In the genomic region with DNA sequence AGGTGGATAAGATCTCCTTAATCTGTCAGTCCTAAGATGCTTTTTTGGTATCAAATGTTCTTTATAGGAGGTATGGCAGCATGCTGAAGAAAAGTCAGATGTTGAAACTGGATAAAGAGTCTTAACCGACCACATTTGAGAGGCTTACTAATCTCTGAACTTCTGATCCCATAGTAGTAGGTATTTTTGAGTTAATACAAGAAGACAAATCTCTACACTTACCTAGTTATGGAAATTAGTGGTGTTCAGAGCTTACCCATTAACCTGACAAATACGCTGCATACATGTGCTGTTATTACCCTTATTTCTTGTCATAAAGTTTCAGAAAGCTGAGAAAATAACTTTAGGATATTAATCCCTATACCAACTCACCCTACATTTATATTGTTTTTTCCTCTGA, we compare ENCODE assay signal across 16 cellular contexts.
DNase-seq lines count a peak whose midpoint lies in the region; ATAC-seq and TF ChIP-seq lines count a peak whose summit lies in the region.
"Had no signal": no experiment of that assay in that cellular context is flagged by ENCODE, and none has a peak within 500 bp of the region (broad histone marks: within the 10 kb centered on the region; RNA-seq: fewer than 3 reads in every experiment).

No MANE protein-coding gene starts in this region.

- no peak overlapping the region for H2AK5ac ChIP-seq in mesendoderm (ENCODE audit: low read length)

- peak overlapping the region; percentile 96 for H2AFZ ChIP-seq in smooth muscle cell (ENCODE audit: low read depth)

- H3K4me1 ChIP-seq in smooth muscle cell (ENCODE audit: low read depth): peaks cover 15% of the 10 kb centered on the region
- no peaks in the 10 kb centered on the region for H3K4me1 ChIP-seq in mesendoderm (ENCODE audit: control insufficient read depth, low read depth, low read length)
- H3K4me1 ChIP-seq: A549 had no signal

- no peaks in the 10 kb centered on the region for H3K9me3 ChIP-seq in smooth muscle cell (replicated peaks; ENCODE audit: low read depth)
- H3K9me3 ChIP-seq: A549, BE2C had no signal

- H3K9me3 Mint-ChIP-seq in HFFc6: no peaks in the 10 kb centered on the region; the same call in 1 of the 2 replicates

- H3K79me1 ChIP-seq in mesendoderm (ENCODE audit: low read length): no peaks in the 10 kb centered on the region

- no peak overlapping the region for H2BK120ac ChIP-seq in mesendoderm (ENCODE audit: low read depth, low read length)

- no peak overlapping the region for H3K18ac ChIP-seq in mesendoderm (ENCODE audit: low read length)

- ATAC-seq in GM18861 (IDR thresholded peaks at IDR 0.05; ENCODE audit: unreplicated experiment): peak; percentile 69
- peak; percentile 63 for ATAC-seq in GM19395 (IDR thresholded peaks at IDR 0.05; ENCODE audit: unreplicated experiment)
- peak; percentile 76 for ATAC-seq in HG03457 (IDR thresholded peaks at IDR 0.05; ENCODE audit: unreplicated experiment)
- ATAC-seq: A549, HCT116 had no signal

- H3K4ac ChIP-seq in mesendoderm (ENCODE audit: low read depth, low read length): no peak overlapping the region

- 81% methylated on average over 2 of the region's 2 CpGs for WGBS in smooth muscle cell (ENCODE audit: low lambda C conversion rate)
- WGBS in mesendoderm (ENCODE audit: extremely low coverage, insufficient coverage, low lambda C conversion rate): no CpG with 5 or more reads among the region's 2 CpGs

- H3K4me3 ChIP-seq in smooth muscle cell (no peak overlapping the region), mesendoderm (ENCODE audit: low read length) (no peak overlapping the region)
- H3K4me3 ChIP-seq: A549 had no signal

- H4K8ac ChIP-seq in mesendoderm (ENCODE audit: low read depth, low read length): no peak overlapping the region

- H3K27me3 Mint-ChIP-seq in HFFc6 (ENCODE audit: insufficient read depth): peaks cover 2% of the 10 kb centered on the region; the same call in 1 of the 2 replicates
- H3K27me3 Mint-ChIP-seq: CD4-positive, alpha-beta memory T cell had no signal

- H3K27ac ChIP-seq in smooth muscle cell (ENCODE audit: low read depth) (no peak overlapping the region), mesendoderm (ENCODE audit: low read depth, low read length) (no peak overlapping the region)
- H3K27ac ChIP-seq: A549, C4-2B had no signal

- H3K9ac ChIP-seq in smooth muscle cell (ENCODE audit: low read depth) (no peak overlapping the region), mesendoderm (ENCODE audit: low read length) (no peak overlapping the region)

- H3K4me3 Mint-ChIP-seq in HFFc6: no peak overlapping the region
- H3K4me3 Mint-ChIP-seq: CD4-positive, alpha-beta memory T cell had no signal

- H3F3A ChIP-seq in smooth muscle cell (ENCODE audit: low read depth): no peaks in the 10 kb centered on the region

- no peak overlapping the region for H3K23ac ChIP-seq in mesendoderm (ENCODE audit: low read length)

- H3K4me2 ChIP-seq in smooth muscle cell (no peak overlapping the region), mesendoderm (ENCODE audit: low read length) (no peak overlapping the region)
- H3K4me2 ChIP-seq: A549 had no signal

- H3K27me3 ChIP-seq in smooth muscle cell (ENCODE audit: low read depth) (no peaks in the 10 kb centered on the region), mesendoderm (ENCODE audit: insufficient read depth, low read length, poor library complexity) (no peaks in the 10 kb centered on the region)
- H3K27me3 ChIP-seq: BE2C had no signal

- no peaks in the 10 kb centered on the region for H3K36me3 Mint-ChIP-seq in HFFc6 (ENCODE audit: low read depth)
- H3K36me3 Mint-ChIP-seq: CD4-positive, alpha-beta memory T cell had no signal

- no peak overlapping the region for H3K56ac ChIP-seq in mesendoderm (ENCODE audit: low read length)

- DNase-seq in smooth muscle cell (lab: John Stamatoyannopoulos, UW; ENCODE audit: unreplicated experiment) (no peak), D341Med (ENCODE audit: low spot score) (no peak), HFFc6 (no peak), mesendoderm (no peak)
- DNase-seq: BE2C; CD4-positive, alpha-beta memory T cell; DND-41; GDM1; IMR-90; KG1 had no signal

- no peak overlapping the region for H2BK15ac ChIP-seq in mesendoderm (replicated peaks; ENCODE audit: low read depth)

- H3K36me3 ChIP-seq in smooth muscle cell (ENCODE audit: low read depth): no peaks in the 10 kb centered on the region
- H3K36me3 ChIP-seq in mesendoderm (ENCODE audit: control insufficient read depth, insufficient read depth, low read length): no peaks in the 10 kb centered on the region
- H3K36me3 ChIP-seq: BE2C had no signal

- no peaks in the 10 kb centered on the region for H3K79me2 ChIP-seq in smooth muscle cell (ENCODE audit: low read depth)
- H3K79me2 ChIP-seq in mesendoderm (ENCODE audit: control insufficient read depth, insufficient read depth, low read length): no peaks in the 10 kb centered on the region

- no peak overlapping the region for H2BK5ac ChIP-seq in mesendoderm (ENCODE audit: low read length)

- H4K5ac ChIP-seq in mesendoderm (ENCODE audit: low read length): no peak overlapping the region

- TF ChIP-seq CTCF in smooth muscle cell (IDR thresholded peaks at IDR 0.05; ENCODE audit: borderline replicate concordance, insufficient read depth, poor library complexity, severe bottlenecking): no peak
- no peak for TF ChIP-seq CTCF in HFFc6 (IDR thresholded peaks at IDR 0.05)

- H4K20me1 ChIP-seq in smooth muscle cell (ENCODE audit: low read depth): no peaks in the 10 kb centered on the region

- H3K4me1 Mint-ChIP-seq in HFFc6 (ENCODE audit: low read depth): peaks cover 9% of the 10 kb centered on the region; the same call in 1 of the 2 replicates
- H3K4me1 Mint-ChIP-seq: CD4-positive, alpha-beta memory T cell had no signal

- no peak overlapping the region for H3K27ac Mint-ChIP-seq in HFFc6
- H3K27ac Mint-ChIP-seq: CD4-positive, alpha-beta memory T cell had no signal
